Comparison of ENCODE assay signal across 8 cellular contexts in the genomic region with DNA sequence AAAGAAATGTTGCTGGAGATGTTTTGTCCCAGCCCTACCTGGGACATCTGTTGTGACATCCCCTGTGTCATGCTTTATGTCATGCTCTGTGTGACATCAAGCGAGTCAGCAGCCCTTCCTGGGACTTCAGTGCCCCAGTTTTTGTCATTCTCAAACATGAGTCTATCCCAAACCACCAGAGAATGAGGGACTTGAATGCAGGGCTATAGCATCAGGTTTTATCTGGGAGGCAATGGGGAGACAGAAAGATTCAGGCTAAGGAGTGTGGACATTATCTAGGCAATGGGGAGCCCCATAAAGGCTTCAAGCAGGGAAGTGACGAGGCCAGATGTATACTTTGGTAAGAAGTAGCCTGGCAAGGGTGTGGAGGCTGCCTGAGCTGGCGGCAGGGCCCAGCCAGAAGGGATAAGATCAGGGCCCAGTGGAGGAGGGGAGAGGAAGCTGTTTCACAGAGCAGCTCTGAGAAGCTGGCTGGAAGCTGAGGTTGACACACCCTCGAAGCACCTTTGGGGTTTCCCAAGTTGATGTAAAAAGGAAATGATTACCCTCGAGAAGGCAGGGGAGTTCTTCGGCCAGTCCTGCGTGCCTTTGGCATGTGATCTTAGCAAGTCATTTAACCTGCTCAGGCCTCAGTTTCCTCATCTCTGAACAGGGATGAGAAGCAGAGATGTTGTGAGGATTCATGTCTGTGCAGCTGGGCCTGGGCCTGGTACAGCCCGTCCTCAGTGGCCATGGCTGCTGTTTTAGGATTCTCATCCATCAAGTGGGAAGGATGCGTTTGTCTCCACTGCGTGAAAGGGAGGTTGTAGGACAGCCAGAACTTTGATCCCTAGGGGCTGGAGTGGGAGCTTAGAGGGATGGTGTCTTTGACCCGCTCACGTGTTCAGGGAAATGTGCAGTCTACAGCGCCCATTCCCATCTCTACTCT. TPM values are rescaled to one million over a fixed set of nuclear protein-coding genes. Genes with fewer than 3 reads are reported as not detected.
DNase-seq lines count a peak whose midpoint lies in the region; ATAC-seq and TF ChIP-seq lines count a peak whose summit lies in the region.

No MANE protein-coding gene starts in this region.

- POLR2A ChIA-PET in HCT116 (lab: Charles Lee): no interaction called here

- no TSS peak for BruUV-seq in HCT116 (replicated peaks; lab: Mats Ljungman, UMichigan)

- DNase-seq in GM13976 (ENCODE audit: low spot score) (peak; percentile 78), HCT116 (ENCODE audit: low read depth, low spot score) (no peak), NOMO-1 treated with DMSO at 0.1 percent for 48 hours (lab: John Stamatoyannopoulos, UW; ENCODE audit: unreplicated experiment) (peak; percentile 47), hepatocyte (ENCODE audit: low spot score) (peak; percentile 59), NCI-H2081 treated with DMSO at 0.1 percent for 48 hours (lab: John Stamatoyannopoulos, UW) (no peak), WERI-Rb-1 (no peak)
- peak; percentile 78 to 79 for DNase-seq in activated T-cell treated with anti-CD3 and anti-CD28 coated beads, Interleukin-2, amount 50 U/mL, for 72 hours
- DNase-seq in stimulated activated CD4-positive, alpha-beta T cell treated with anti-CD3 and anti-CD28 coated beads, TNF-alpha, amount 100 ng/mL, for 48 hours (ENCODE audit: low read depth in 3 of 3): peak in 2 of 3 donors; percentile 62 to 70

- CTCF ChIA-PET in HCT116 (lab: Charles Lee): no interaction called here

- H3K27ac ChIP-seq in HCT116 (ENCODE audit: low read depth, low read length): no peak overlapping the region
- peak overlapping the region; percentile 59 for H3K27ac ChIP-seq in hepatocyte
- no peak overlapping the region for H3K27ac ChIP-seq in WERI-Rb-1

- TF ChIP-seq RAD21 in HCT116 (IDR thresholded peaks at IDR 0.05; ENCODE audit: low read depth): no peak

- H4K20me1 ChIP-seq in HCT116 (ENCODE audit: insufficient read depth): no peaks in the 10 kb centered on the region
- no peaks in the 10 kb centered on the region for H4K20me1 ChIP-seq in hepatocyte (ENCODE audit: insufficient read depth, poor library complexity, severe bottlenecking)

- no peak overlapping the region for H3K4me3 ChIP-seq in HCT116 (replicated peaks in 1 of 2; ENCODE audit: low read depth in 1 of 2, low read length in 2 of 2)
- H3K4me3 ChIP-seq in hepatocyte: no peak overlapping the region
- no peak overlapping the region for H3K4me3 ChIP-seq in WERI-Rb-1 (ENCODE audit: low read depth, low read length)

- peak overlapping the region; percentile 32 for H3K4me2 ChIP-seq in HCT116 (ENCODE audit: low read length)
- no peak overlapping the region for H3K4me2 ChIP-seq in hepatocyte

- H3K36me3 Mint-ChIP-seq in activated T-cell treated with anti-CD3 and anti-CD28 coated beads, Interleukin-2, amount 50 U/mL, for 72 hours (ENCODE audit: insufficient read depth in 2 of 2): peaks cover 0 to under 1% of the 10 kb centered on the region in 2 donors

- H3K4me1 ChIP-seq in HCT116 (ENCODE audit: control insufficient read depth in 1 of 2, insufficient read depth in 2 of 2, low read length in 2 of 2) (peaks cover 17 to 32% of the 10 kb centered on the region in 2 experiments), hepatocyte (ENCODE audit: insufficient read depth) (peaks cover 15% of the 10 kb centered on the region)

- ATAC-seq in HCT116: peak; percentile 46; the same call in 1 of the 2 replicates
- peak; percentile 82 to 85 for ATAC-seq in activated T-cell treated with anti-CD3 and anti-CD28 coated beads, Interleukin-2, amount 50 U/mL, for 72 hours (replicated peaks in 1 of 2)

- peaks cover 82% of the 10 kb centered on the region for H3K4me1 Mint-ChIP-seq in activated T-cell treated with anti-CD3 and anti-CD28 coated beads, Interleukin-2, amount 50 U/mL, for 72 hours (ENCODE audit: low read depth)

- H3K9me3 Mint-ChIP-seq in activated T-cell treated with anti-CD3 and anti-CD28 coated beads, Interleukin-2, amount 50 U/mL, for 72 hours: no peaks in the 10 kb centered on the region

- H2AFZ ChIP-seq in HCT116 (ENCODE audit: low read depth, low read length, poor library complexity, severe bottlenecking) (no peak overlapping the region), hepatocyte (no peak overlapping the region)

- no peaks in the 10 kb centered on the region for H3K27me3 Mint-ChIP-seq in activated T-cell treated with anti-CD3 and anti-CD28 coated beads, Interleukin-2, amount 50 U/mL, for 72 hours (ENCODE audit: low read depth)

- H3K36me3 ChIP-seq in HCT116 (ENCODE audit: control insufficient read depth in 1 of 2, insufficient read depth in 2 of 2, low read length in 2 of 2): no peaks in the 10 kb centered on the region
- H3K36me3 ChIP-seq in hepatocyte (replicated peaks; ENCODE audit: insufficient read depth, low read depth): no peaks in the 10 kb centered on the region
- no peaks in the 10 kb centered on the region for H3K36me3 ChIP-seq in WERI-Rb-1

- no peaks in the 10 kb centered on the region for H3K27me3 ChIP-seq in HCT116 (ENCODE audit: insufficient read depth, low read length)
- H3K27me3 ChIP-seq in hepatocyte: no peaks in the 10 kb centered on the region
- no peaks in the 10 kb centered on the region for H3K27me3 ChIP-seq in WERI-Rb-1 (ENCODE audit: insufficient read depth, low read depth, severe bottlenecking)

- WGBS in hepatocyte (ENCODE audit: low lambda C conversion rate, missing lambda C conversion rate): 80% methylated on average over 13 of the region's 13 CpGs

- TF ChIP-seq CTCF in GM13976 (IDR thresholded peaks at IDR 0.05; ENCODE audit: borderline replicate concordance, control extremely low read depth, extremely low read depth, insufficient read depth, missing control alignments) (no peak), HCT116 (IDR thresholded peaks at IDR 0.05 in 2 of 3, conservative IDR thresholded peaks at IDR 0.05 in 1 of 3; ENCODE audit: borderline replicate concordance in 1 of 3, insufficient read depth in 1 of 3, low read depth in 2 of 3, low read length in 2 of 3) (no peak), hepatocyte (IDR thresholded peaks at IDR 0.05; ENCODE audit: poor library complexity) (no peak), WERI-Rb-1 (IDR thresholded peaks at IDR 0.05; ENCODE audit: low read depth, low read length) (no peak)

- 0 out of 2 replicates have a peak overlapping the region, but pooled peaks have one; percentile 5 for H3K9ac ChIP-seq in HCT116 (ENCODE audit: low read length)

- RAD21 ChIA-PET in HCT116 (lab: Charles Lee; ENCODE audit: low non-redundant PET in 1 of 2, low total read pairs in 2 of 2, uncharacterized antibody in 2 of 2, unreplicated experiment in 2 of 2): no interaction called here

- intact Hi-C loops in HCT116 (cut with micrococcal nuclease): no loop called here

- in situ Hi-C loops in GM13976 (cut with MboI; ENCODE audit: low sequenced_read_pairs, unreplicated experiment): no loop called here

- peak overlapping the region; percentile 65 to 70 for H3K4me3 Mint-ChIP-seq in activated T-cell treated with anti-CD3 and anti-CD28 coated beads, Interleukin-2, amount 50 U/mL, for 72 hours

- no peaks in the 10 kb centered on the region for H3K9me3 ChIP-seq in HCT116 (ENCODE audit: control insufficient read depth in 1 of 2, insufficient read depth in 1 of 2, low read depth in 1 of 2, low read length in 2 of 2)
- H3K9me3 ChIP-seq in hepatocyte (ENCODE audit: low read depth): no peaks in the 10 kb centered on the region
- H3K9me3 ChIP-seq in WERI-Rb-1 (ENCODE audit: severe bottlenecking): no peaks in the 10 kb centered on the region

- H3K9me2 ChIP-seq in HCT116 (ENCODE audit: insufficient read depth) (no peaks in the 10 kb centered on the region), hepatocyte (replicated peaks; ENCODE audit: insufficient read depth) (no peaks in the 10 kb centered on the region)

- TF ChIP-seq POLR2A in HCT116 (IDR thresholded peaks at IDR 0.05; ENCODE audit: borderline replicate concordance, extremely low read depth, insufficient read depth, insufficient read length): no peak

- H3K27ac Mint-ChIP-seq in activated T-cell treated with anti-CD3 and anti-CD28 coated beads, Interleukin-2, amount 50 U/mL, for 72 hours: peak overlapping the region; percentile 92

- no peaks in the 10 kb centered on the region for H3K79me2 ChIP-seq in HCT116 (ENCODE audit: insufficient read depth, low read length)
- H3K79me2 ChIP-seq in hepatocyte: no peaks in the 10 kb centered on the region

TF ChIP-seq in HCT116, 20 proteins besides CTCF, POLR2A, EP300 and RAD21 (continues in another document):
- no peak for TF ChIP-seq EGR1 (IDR thresholded peaks at IDR 0.05; ENCODE audit: low read depth)

RNA-seq across cellular contexts. Expression of gene IRAK2, which starts 34.3 kb away (rescaled TPM):
- 3.6 TPM for total RNA-seq in HCT116 (2021; ENCODE audit: unreplicated experiment)
- 1.9 and 2.0 TPM in 2 replicates for polyA plus RNA-seq in HCT116 (2012)
- 10 to 100 TPM in 1 of 2 donors, 1 to 10 TPM in 1; 9.4 to 11.8 TPM for total RNA-seq in activated T-cell treated with anti-CD3 and anti-CD28 coated beads, Interleukin-2, amount 50 U/mL, for 72 hours
- 3.7 and 4.0 TPM in 2 replicates for total RNA-seq in hepatocyte
- polyA plus RNA-seq in hepatocyte: 2.3 and 2.5 TPM in 2 replicates

RNA-seq across cellular contexts. Expression of gene TATDN2, which starts 49.2 kb away (rescaled TPM):
- 26.8 TPM for total RNA-seq in HCT116 (2021; ENCODE audit: unreplicated experiment)
- 14.0 and 15.3 TPM in 2 replicates for polyA plus RNA-seq in HCT116 (2012)
- 10 to 100 TPM; 40.8 to 49.8 TPM for total RNA-seq in activated T-cell treated with anti-CD3 and anti-CD28 coated beads, Interleukin-2, amount 50 U/mL, for 72 hours
- total RNA-seq in hepatocyte: 22.6 and 24.5 TPM in 2 replicates
- polyA plus RNA-seq in hepatocyte: 6.5 and 9.3 TPM in 2 replicates

RNA-seq across cellular contexts. Expression of gene VHL, which starts 57.4 kb away (rescaled TPM):
- total RNA-seq in HCT116 (2021; ENCODE audit: unreplicated experiment) (56.1 TPM), hepatocyte (54.3 and 57.9 TPM in 2 replicates)
- polyA plus RNA-seq in HCT116 (2012): 29.4 and 36.3 TPM in 2 replicates
- 10 to 100 TPM; 61.1 to 61.7 TPM for total RNA-seq in activated T-cell treated with anti-CD3 and anti-CD28 coated beads, Interleukin-2, amount 50 U/mL, for 72 hours
- polyA plus RNA-seq in hepatocyte: 21.8 and 32.1 TPM in 2 replicates

Comparison
In these comparisons a context has a peak if more than half of its experiments do, and no peak if none do; other contexts are left out.
1. DNase-seq: peak in GM13976 (single experiment), NOMO-1 treated with DMSO at 0.1 percent for 48 hours (single experiment), activated T-cell treated with anti-CD3 and anti-CD28 coated beads, Interleukin-2, amount 50 U/mL, for 72 hours (2 of 2), hepatocyte (single experiment) and stimulated activated CD4-positive, alpha-beta T cell treated with anti-CD3 and anti-CD28 coated beads, TNF-alpha, amount 100 ng/mL, for 48 hours (2 of 3); none in HCT116 (single experiment), NCI-H2081 treated with DMSO at 0.1 percent for 48 hours (single experiment) and WERI-Rb-1 (single experiment).